In genomic region chr6:143450453-143451362, GRCh38 we compare ENCODE assay signal across 8 cellular contexts. TPM values are rescaled to one million over a fixed set of nuclear protein-coding genes. Genes with fewer than 3 reads are reported as not detected.
DNase-seq lines count a peak whose midpoint lies in the region; ATAC-seq and TF ChIP-seq lines count a peak whose summit lies in the region.

Gene ADAT2, minus strand, starts transcription at chr6:143450695. Its CDS starts 37 bp downstream, at chr6:143450658.
Gene PEX3, plus strand, starts transcription at chr6:143450805. Its CDS starts 238 bp downstream, at chr6:143451043.

- intact Hi-C loops in naive thymus-derived CD4-positive, alpha-beta T cell (cut with micrococcal nuclease) = loop anchor here (1.0 to 5.0 kb wide), 18 partner anchors 9 to 1303 kb away; partner anchors contain the start of genes AIG1 (in 2 of the 2), FUCA2 (in 2 of the 2), LTV1 (in 2 of the 2) and NMBR (in 2 of the 2)

- POLR2A ChIA-PET in naive thymus-derived CD4-positive, alpha-beta T cell (lab: Charles Lee) = interaction anchor here (0.6 to 2.3 kb wide), 8 partner anchors 23 to 960 kb away, joined by 3 to 13 read pairs (median 4); partner anchors contain the start of genes FUCA2, LTV1 and SF3B5

- CTCF ChIA-PET in naive thymus-derived CD4-positive, alpha-beta T cell (lab: Charles Lee) = interaction anchor here (0.9 to 1.0 kb wide), 2 partner anchors 9 to 1059 kb away, joined by 3 read pairs; no protein-coding TSS in a partner anchor

- no peaks in the 10 kb centered on the region for H3K27me3 ChIP-seq in fibroblast of lung (ENCODE audit: control insufficient read depth, insufficient read depth, low read length)
- H3K27me3 ChIP-seq in naive thymus-derived CD4-positive, alpha-beta T cell (ENCODE audit: control insufficient read depth in 2 of 2, insufficient read depth in 2 of 2, low read length in 2 of 2) = no peaks in the 10 kb centered on the region

- no peaks in the 10 kb centered on the region for H3K9me3 Mint-ChIP-seq in naive thymus-derived CD4-positive, alpha-beta T cell
- no peaks in the 10 kb centered on the region for H3K9me3 Mint-ChIP-seq in stimulated activated memory B cell treated with anti-CD40 and anti-IgM and Interleukin-4, amounts not matched to agents 10 μg/mL and 1 μg/mL and 100 μg/mL, for 72 hours

- peak within 1 kb of the TSS; percentile 93 to 99 (median 96) for H3K27ac Mint-ChIP-seq in naive thymus-derived CD4-positive, alpha-beta T cell
- peak within 1 kb of the TSS; percentile 98 for H3K27ac Mint-ChIP-seq in stimulated activated memory B cell treated with anti-CD40 and anti-IgM and Interleukin-4, amounts not matched to agents 10 μg/mL and 1 μg/mL and 100 μg/mL, for 72 hours

- peak; percentile 94 for DNase-seq in EL
- DNase-seq in H4 (ENCODE audit: low spot score) = peak; percentile 83
- DNase-seq in LNCaP clone FGC (ENCODE audit: low read depth) = peak; percentile 89
- DNase-seq in RPMI8226 = peak; percentile 91
- peak; percentile 80 to 88 for DNase-seq in activated T-helper 1 cell treated with anti-CD3 and anti-CD28 coated beads, Interleukin-2, amount 50 U/mL, for 16 hours (ENCODE audit: low read depth in 1 of 2, low spot score in 1 of 2)
- DNase-seq in fibroblast of lung (ENCODE audit: low read depth in 2 of 2) = peak; percentile 94 to 95
- peak; percentile 87 to 95 (median 94) for DNase-seq in naive thymus-derived CD4-positive, alpha-beta T cell

- peak within 1 kb of the TSS; percentile 84 to 100 (median 99) for H3K4me3 Mint-ChIP-seq in naive thymus-derived CD4-positive, alpha-beta T cell
- H3K4me3 Mint-ChIP-seq in stimulated activated memory B cell treated with anti-CD40 and anti-IgM and Interleukin-4, amounts not matched to agents 10 μg/mL and 1 μg/mL and 100 μg/mL, for 72 hours = peak within 1 kb of the TSS; percentile 96

- H3K36me3 Mint-ChIP-seq in naive thymus-derived CD4-positive, alpha-beta T cell = peaks cover 0 to 7% (median 6%) of the 10 kb centered on the region in 5 donors
- H3K36me3 Mint-ChIP-seq in stimulated activated memory B cell treated with anti-CD40 and anti-IgM and Interleukin-4, amounts not matched to agents 10 μg/mL and 1 μg/mL and 100 μg/mL, for 72 hours = peaks cover 10% of the 10 kb centered on the region

- peak within 1 kb of the TSS; percentile 97 for H2AFZ ChIP-seq in fibroblast of lung (ENCODE audit: low read length)

- H3K4me3 ChIP-seq in LNCaP clone FGC (ENCODE audit: low read depth, low read length) (peak within 1 kb of the TSS; percentile 76), fibroblast of lung (replicated peaks in 1 of 4; ENCODE audit: control extremely low read depth in 1 of 4, insufficient read depth in 1 of 4, low read depth in 3 of 4, low read length in 4 of 4) (peak within 1 kb of the TSS; percentile 71 to 95 (median 90))
- peak within 1 kb of the TSS; percentile 89 for H3K4me3 ChIP-seq in naive thymus-derived CD4-positive, alpha-beta T cell (ENCODE audit: low read length)

- no peaks in the 10 kb centered on the region for H3K27me3 Mint-ChIP-seq in naive thymus-derived CD4-positive, alpha-beta T cell
- no peaks in the 10 kb centered on the region for H3K27me3 Mint-ChIP-seq in stimulated activated memory B cell treated with anti-CD40 and anti-IgM and Interleukin-4, amounts not matched to agents 10 μg/mL and 1 μg/mL and 100 μg/mL, for 72 hours

- H3K79me2 ChIP-seq in fibroblast of lung (ENCODE audit: control insufficient read depth, insufficient read depth, low read length) = peaks cover 18% of the 10 kb centered on the region

- peak within 1 kb of the TSS; percentile 83 for H3K9ac ChIP-seq in fibroblast of lung (ENCODE audit: insufficient read depth, low read length)

- H3K4me2 ChIP-seq in fibroblast of lung (ENCODE audit: extremely low read depth, insufficient read depth, low read length) = peak within 1 kb of the TSS; percentile 91

- no peak for TF ChIP-seq CTCF in LNCaP clone FGC (IDR thresholded peaks at IDR 0.05; ENCODE audit: control insufficient read depth, extremely low read depth, insufficient read depth)
- TF ChIP-seq CTCF in fibroblast of lung (conservative IDR thresholded peaks at IDR 0.05 in 1 of 2, IDR thresholded peaks at IDR 0.05 in 1 of 2; ENCODE audit: low read depth in 1 of 2, low read length in 2 of 2) = no peak

- H4K20me1 ChIP-seq in fibroblast of lung (ENCODE audit: control insufficient read depth, extremely low read depth, insufficient read depth, low read length) = no peaks in the 10 kb centered on the region

- H3K4me1 Mint-ChIP-seq in naive thymus-derived CD4-positive, alpha-beta T cell = peaks cover 20 to 61% (median 49%) of the 10 kb centered on the region in 7 donors
- H3K4me1 Mint-ChIP-seq in stimulated activated memory B cell treated with anti-CD40 and anti-IgM and Interleukin-4, amounts not matched to agents 10 μg/mL and 1 μg/mL and 100 μg/mL, for 72 hours = peaks cover 32% of the 10 kb centered on the region

- H3K9me3 ChIP-seq in fibroblast of lung (ENCODE audit: control insufficient read depth, insufficient read depth, low read depth, low read length) = no peaks in the 10 kb centered on the region
- H3K9me3 ChIP-seq in naive thymus-derived CD4-positive, alpha-beta T cell (ENCODE audit: control insufficient read depth in 2 of 3, low read length in 3 of 3) = no peaks in the 10 kb centered on the region

- H3K27ac ChIP-seq in fibroblast of lung (ENCODE audit: insufficient read depth, low read length) = peak within 1 kb of the TSS; percentile 76
- peak within 1 kb of the TSS; percentile 80 for H3K27ac ChIP-seq in naive thymus-derived CD4-positive, alpha-beta T cell (ENCODE audit: low read depth, low read length)

- peaks cover 8% of the 10 kb centered on the region for H3K4me1 ChIP-seq in fibroblast of lung (ENCODE audit: control insufficient read depth, extremely low read depth, insufficient read depth, low read length)
- peaks cover 14 to 18% of the 10 kb centered on the region in 2 donors for H3K4me1 ChIP-seq in naive thymus-derived CD4-positive, alpha-beta T cell (ENCODE audit: control insufficient read depth in 2 of 2, insufficient read depth in 2 of 2, low read length in 2 of 2)

- no peaks in the 10 kb centered on the region for H3K36me3 ChIP-seq in fibroblast of lung (ENCODE audit: control insufficient read depth, insufficient read depth, low read length)
- H3K36me3 ChIP-seq in naive thymus-derived CD4-positive, alpha-beta T cell (ENCODE audit: control insufficient read depth in 2 of 3, insufficient read depth in 3 of 3, low read length in 3 of 3) = peaks cover 0 to 4% (median 0%) of the 10 kb centered on the region in 3 experiments

- peak; percentile 98 for ATAC-seq in naive thymus-derived CD4-positive, alpha-beta T cell
- peak; percentile 99 for ATAC-seq in stimulated activated memory B cell treated with anti-CD40 and anti-IgM and Interleukin-4, amounts not matched to agents 10 μg/mL and 1 μg/mL and 100 μg/mL, for 72 hours

RNA-seq across cellular contexts. Expression of gene ADAT2, which starts in this region (rescaled TPM):
- 1.7 and 4.5 TPM in 2 replicates for total RNA-seq in H4 (2014; rRNA removed; shearing (Covaris generic))
- total RNA-seq in fibroblast of lung = 4.1 and 5.0 TPM in 2 replicates
- 4.7 TPM in 2 replicates for polyA plus RNA-seq in fibroblast of lung
- 3.4 and 3.7 TPM in 2 replicates for polyA plus RNA-seq in fibroblast of lung (2012)
- 0.16 and 1.1 TPM in 2 replicates for polyA minus RNA-seq in fibroblast of lung (ENCODE audit: low replicate concordance)
- 10 to 100 TPM; 18.4 to 25.8 (median 20.8) TPM for total RNA-seq in naive thymus-derived CD4-positive, alpha-beta T cell
- polyA plus RNA-seq in naive thymus-derived CD4-positive, alpha-beta T cell = 1 to 10 TPM; 1.2 to 2.7 TPM

RNA-seq across cellular contexts. Expression of gene PEX3, which starts in this region (rescaled TPM):
- 6.9 and 14.9 TPM in 2 replicates for total RNA-seq in H4 (2014; rRNA removed; shearing (Covaris generic))
- 20.3 and 25.6 TPM in 2 replicates for total RNA-seq in fibroblast of lung
- 22.4 and 31.2 TPM in 2 replicates for polyA plus RNA-seq in fibroblast of lung
- polyA plus RNA-seq in fibroblast of lung (2012) = 16.9 and 23.3 TPM in 2 replicates
- 6.4 and 13.0 TPM in 2 replicates for polyA minus RNA-seq in fibroblast of lung (ENCODE audit: low replicate concordance)
- total RNA-seq in naive thymus-derived CD4-positive, alpha-beta T cell = 10 to 100 TPM; 10.9 to 28.8 (median 19.1) TPM
- polyA plus RNA-seq in naive thymus-derived CD4-positive, alpha-beta T cell = 10 to 100 TPM; 25.4 to 27.3 TPM

Comparison
In these comparisons a context has a peak if more than half of its experiments do, and no peak if none do; other contexts are left out.
1. Peak in every context shown above with its lines: DNase-seq, ATAC-seq, H3K4me3 ChIP-seq and H3K27ac ChIP-seq.